15 cellular contexts compared by ENCODE assay signal in genomic region chr17:57486978-57487377, GRCh38.
DNase-seq lines count a peak whose midpoint lies in the region; ATAC-seq and TF ChIP-seq lines count a peak whose summit lies in the region.
"Had no signal": no experiment of that assay in that cellular context is flagged by ENCODE, and none has a peak within 500 bp of the region (broad histone marks: within the 10 kb centered on the region; RNA-seq: fewer than 3 reads in every experiment).

No MANE protein-coding gene starts in this region.

- ATAC-seq in GM21360 (IDR thresholded peaks at IDR 0.05; ENCODE audit: unreplicated experiment), result no peak
- ATAC-seq: activated CD8-positive, alpha-beta memory T cell treated with anti-CD3 and anti-CD28 coated beads, Interleukin-2, amount 10 ng/mL, durations not matched to agents 7 days and 5 days had no signal

- H3K27me3 Mint-ChIP-seq in neural crest cell (ENCODE audit: low read depth) (no peaks in the 10 kb centered on the region), osteocyte (ENCODE audit: unreplicated experiment) (no peaks in the 10 kb centered on the region)
- H3K27me3 Mint-ChIP-seq: activated CD8-positive, alpha-beta memory T cell treated with anti-CD3 and anti-CD28 coated beads, Interleukin-2, amount 10 ng/mL, durations not matched to agents 7 days and 5 days had no signal

- H3K4me1 Mint-ChIP-seq in neural crest cell, result peaks cover 65% of the 10 kb centered on the region
- peaks cover 48% of the 10 kb centered on the region for H3K4me1 Mint-ChIP-seq in osteocyte (ENCODE audit: unreplicated experiment)

- no peak for TF ChIP-seq CTCF in epithelial cell of esophagus (IDR thresholded peaks at IDR 0.05; ENCODE audit: insufficient read depth, low read depth, low read length, missing control alignments)
- no peak for TF ChIP-seq CTCF in neural crest cell (conservative IDR thresholded peaks at IDR 0.05)
- TF ChIP-seq CTCF in osteocyte (IDR thresholded peaks at IDR 0.05), result no peak

- H3K4me3 ChIP-seq in epithelial cell of esophagus (ENCODE audit: low read length), result no peak overlapping the region
- H3K4me3 ChIP-seq: ascending aorta, uterus had no signal

- peaks cover 4% of the 10 kb centered on the region for H3K36me3 Mint-ChIP-seq in neural crest cell (ENCODE audit: low read depth)
- peaks cover 2% of the 10 kb centered on the region for H3K36me3 Mint-ChIP-seq in osteocyte (ENCODE audit: unreplicated experiment)

- H3K9me3 Mint-ChIP-seq in neural crest cell (no peaks in the 10 kb centered on the region), osteocyte (ENCODE audit: unreplicated experiment) (no peaks in the 10 kb centered on the region)

- peak overlapping the region; percentile 59 for H3K4me3 Mint-ChIP-seq in neural crest cell
- H3K4me3 Mint-ChIP-seq in osteocyte (ENCODE audit: unreplicated experiment), result no peak overlapping the region
- H3K4me3 Mint-ChIP-seq: activated CD8-positive, alpha-beta memory T cell treated with anti-CD3 and anti-CD28 coated beads, Interleukin-2, amount 10 ng/mL, durations not matched to agents 7 days and 5 days had no signal

- peak overlapping the region; percentile 95 for H3K27ac Mint-ChIP-seq in neural crest cell (ENCODE audit: unreplicated experiment)
- H3K27ac Mint-ChIP-seq in osteocyte (ENCODE audit: unreplicated experiment), result no peak overlapping the region
- H3K27ac Mint-ChIP-seq: activated CD8-positive, alpha-beta memory T cell treated with anti-CD3 and anti-CD28 coated beads, Interleukin-2, amount 10 ng/mL, durations not matched to agents 7 days and 5 days had no signal

- DNase-seq in COLO829 (ENCODE audit: low spot score), result peak; percentile 46
- peak; percentile 56 to 58 for DNase-seq in NOMO-1 (lab: John Stamatoyannopoulos, UW; ENCODE audit: unreplicated experiment in 2 of 2)
- peak; percentile 9 for DNase-seq in epithelial cell of esophagus (ENCODE audit: low read depth)
- no peak for DNase-seq in neural crest cell (ENCODE audit: low read depth, low spot score)
- no peak for DNase-seq in NCI-H2171 treated with DMSO at 0.1 percent for 48 hours (lab: John Stamatoyannopoulos, UW)
- DNase-seq in osteocyte (ENCODE audit: extremely low spot score, unreplicated experiment), result no peak
- no peak for DNase-seq in T-helper 9 cell
- DNase-seq: activated CD8-positive, alpha-beta memory T cell treated with anti-CD3 and anti-CD28 coated beads, Interleukin-2, amount 10 ng/mL, durations not matched to agents 7 days and 5 days; erythroblast; NCI-H2227 treated with DMSO at 0.1 percent for 48 hours; retina; SK-N-SH; uterus had no signal

Comparison
In these comparisons a context has a peak if more than half of its experiments do, and no peak if none do; other contexts are left out.
1. DNase-seq: peak in COLO829 (single experiment), NOMO-1 (2 of 2) and epithelial cell of esophagus (single experiment); none in neural crest cell (single experiment), NCI-H2171 treated with DMSO at 0.1 percent for 48 hours (single experiment), osteocyte (single experiment) and T-helper 9 cell (single experiment).